Comparison of ENCODE assay signal across 8 cellular contexts in the genomic region with DNA sequence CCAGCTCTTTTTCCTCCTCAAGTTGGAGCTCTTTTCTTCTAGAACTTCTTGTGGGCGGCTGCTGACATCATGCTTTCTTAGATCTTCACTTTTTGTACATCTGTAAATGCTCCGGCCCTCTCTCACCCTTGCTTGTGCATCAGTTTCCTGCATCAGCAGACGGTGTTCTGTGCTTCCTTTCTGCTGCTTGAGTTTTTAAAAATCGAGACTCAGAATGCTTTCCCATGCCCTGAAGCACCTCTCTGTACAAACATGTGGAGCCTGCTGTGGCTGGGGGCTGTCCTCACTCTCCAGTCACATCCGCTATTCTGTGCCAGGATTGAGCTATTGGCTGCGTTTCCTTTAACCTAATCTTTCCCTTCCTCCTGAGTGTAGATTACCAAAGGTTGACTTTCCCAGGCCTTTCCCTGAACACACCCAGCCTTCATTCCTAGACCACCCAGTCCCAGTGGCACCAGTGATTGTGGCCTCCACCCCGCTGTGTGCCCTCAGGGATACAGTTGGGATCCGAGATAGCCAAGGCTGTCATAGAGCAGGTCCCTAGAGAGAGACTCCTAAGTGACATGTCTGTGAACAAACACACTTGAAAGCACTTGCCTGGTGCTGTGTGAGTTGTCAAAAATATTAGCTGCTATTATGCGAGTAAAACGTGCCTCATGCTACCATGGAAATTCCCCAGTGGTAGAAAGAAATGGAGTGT. TPM values are rescaled to one million over a fixed set of nuclear protein-coding genes. Genes with fewer than 3 reads are reported as not detected.
A peak's percentile ranks its signal among the peaks of the same experiment; 100 is the strongest.
DNase-seq lines count a peak whose midpoint lies in the region; ATAC-seq and TF ChIP-seq lines count a peak whose summit lies in the region.

No MANE protein-coding gene starts in this region.

- peak; percentile 47 for DNase-seq in ELR (ENCODE audit: low read depth)
- peak; percentile 27 for DNase-seq in activated T-cell treated with anti-CD3 and anti-CD28 coated beads for 24 hours (ENCODE audit: low read depth)
- DNase-seq in fibroblast of the aortic adventitia (ENCODE audit: low read depth): peak; percentile 76
- peak; percentile 62 for DNase-seq in skeletal muscle cell (ENCODE audit: low read depth)

- H3K4me3 ChIP-seq in fibroblast of the aortic adventitia (ENCODE audit: low read depth, low read length): no peak overlapping the region
- H3K4me3 ChIP-seq in skeletal muscle cell (ENCODE audit: low read depth, low read length): no peak overlapping the region

- peak; percentile 3 for TF ChIP-seq CTCF in fibroblast of the aortic adventitia (IDR thresholded peaks at IDR 0.05; ENCODE audit: insufficient read depth, low read length)

- ATAC-seq in GM21576 (IDR thresholded peaks at IDR 0.05; ENCODE audit: unreplicated experiment) (no peak), HG02981 (IDR thresholded peaks at IDR 0.05; ENCODE audit: unreplicated experiment) (no peak), HG02642 (IDR thresholded peaks at IDR 0.05; ENCODE audit: poor library complexity, unreplicated experiment) (no peak), HG02623 (IDR thresholded peaks at IDR 0.05; ENCODE audit: unreplicated experiment) (no peak)

RNA-seq across cellular contexts. Expression of a gene that starts 41.9 kb away (rescaled TPM):
- total RNA-seq in fibroblast of the aortic adventitia (ENCODE audit: low replicate concordance): 31.5 and 65.7 TPM in 2 replicates
